ENCODE assay signal across 1 cellular context in genomic region chr2:219576505-219577388, GRCh38.
TF ChIP-seq lines count a peak whose summit lies in the region.

No MANE protein-coding gene starts in this region.

TF ChIP-seq in HepG2, 621 proteins besides CTCF, POLR2A, EP300 and RAD21 (continued from another document and continues in another):
- peak; percentile 77 for TF ChIP-seq SP5 (CRISPR knock-in tag; IDR thresholded peaks at IDR 0.05; ENCODE audit: borderline replicate concordance, low read depth)
- TF ChIP-seq ZNF891 (CRISPR knock-in tag; IDR thresholded peaks at IDR 0.05): peak; percentile 90
- TF ChIP-seq KDM3A (CRISPR knock-in tag; IDR thresholded peaks at IDR 0.05; ENCODE audit: low read depth): peak; percentile 97
- peak; percentile 96 for TF ChIP-seq HOXA3 (CRISPR knock-in tag; IDR thresholded peaks at IDR 0.05)
- no peak for TF ChIP-seq ZNF260 (CRISPR knock-in tag; IDR thresholded peaks at IDR 0.05; ENCODE audit: borderline replicate concordance, low read depth)
- no peak for TF ChIP-seq ADNP (CRISPR knock-in tag; IDR thresholded peaks at IDR 0.05)
- TF ChIP-seq HOXA5 (CRISPR knock-in tag; IDR thresholded peaks at IDR 0.05): peak; percentile 73; the same call in 1 of the 2 replicates
- TF ChIP-seq HOXD1 (CRISPR knock-in tag; IDR thresholded peaks at IDR 0.05): peak; percentile 91
- no peak for TF ChIP-seq CERS6 (CRISPR knock-in tag; IDR thresholded peaks at IDR 0.05)
- TF ChIP-seq NBN (conservative IDR thresholded peaks at IDR 0.05): 0 out of 2 replicates have a peak, but pooled peaks have one; percentile 33
- TF ChIP-seq HBP1 (CRISPR knock-in tag; IDR thresholded peaks at IDR 0.05; ENCODE audit: low read depth): peak; percentile 87; the same call in 1 of the 2 replicates
- peak; percentile 98 for TF ChIP-seq ZNF543 (CRISPR knock-in tag; IDR thresholded peaks at IDR 0.05)
- TF ChIP-seq, protein P1, sequence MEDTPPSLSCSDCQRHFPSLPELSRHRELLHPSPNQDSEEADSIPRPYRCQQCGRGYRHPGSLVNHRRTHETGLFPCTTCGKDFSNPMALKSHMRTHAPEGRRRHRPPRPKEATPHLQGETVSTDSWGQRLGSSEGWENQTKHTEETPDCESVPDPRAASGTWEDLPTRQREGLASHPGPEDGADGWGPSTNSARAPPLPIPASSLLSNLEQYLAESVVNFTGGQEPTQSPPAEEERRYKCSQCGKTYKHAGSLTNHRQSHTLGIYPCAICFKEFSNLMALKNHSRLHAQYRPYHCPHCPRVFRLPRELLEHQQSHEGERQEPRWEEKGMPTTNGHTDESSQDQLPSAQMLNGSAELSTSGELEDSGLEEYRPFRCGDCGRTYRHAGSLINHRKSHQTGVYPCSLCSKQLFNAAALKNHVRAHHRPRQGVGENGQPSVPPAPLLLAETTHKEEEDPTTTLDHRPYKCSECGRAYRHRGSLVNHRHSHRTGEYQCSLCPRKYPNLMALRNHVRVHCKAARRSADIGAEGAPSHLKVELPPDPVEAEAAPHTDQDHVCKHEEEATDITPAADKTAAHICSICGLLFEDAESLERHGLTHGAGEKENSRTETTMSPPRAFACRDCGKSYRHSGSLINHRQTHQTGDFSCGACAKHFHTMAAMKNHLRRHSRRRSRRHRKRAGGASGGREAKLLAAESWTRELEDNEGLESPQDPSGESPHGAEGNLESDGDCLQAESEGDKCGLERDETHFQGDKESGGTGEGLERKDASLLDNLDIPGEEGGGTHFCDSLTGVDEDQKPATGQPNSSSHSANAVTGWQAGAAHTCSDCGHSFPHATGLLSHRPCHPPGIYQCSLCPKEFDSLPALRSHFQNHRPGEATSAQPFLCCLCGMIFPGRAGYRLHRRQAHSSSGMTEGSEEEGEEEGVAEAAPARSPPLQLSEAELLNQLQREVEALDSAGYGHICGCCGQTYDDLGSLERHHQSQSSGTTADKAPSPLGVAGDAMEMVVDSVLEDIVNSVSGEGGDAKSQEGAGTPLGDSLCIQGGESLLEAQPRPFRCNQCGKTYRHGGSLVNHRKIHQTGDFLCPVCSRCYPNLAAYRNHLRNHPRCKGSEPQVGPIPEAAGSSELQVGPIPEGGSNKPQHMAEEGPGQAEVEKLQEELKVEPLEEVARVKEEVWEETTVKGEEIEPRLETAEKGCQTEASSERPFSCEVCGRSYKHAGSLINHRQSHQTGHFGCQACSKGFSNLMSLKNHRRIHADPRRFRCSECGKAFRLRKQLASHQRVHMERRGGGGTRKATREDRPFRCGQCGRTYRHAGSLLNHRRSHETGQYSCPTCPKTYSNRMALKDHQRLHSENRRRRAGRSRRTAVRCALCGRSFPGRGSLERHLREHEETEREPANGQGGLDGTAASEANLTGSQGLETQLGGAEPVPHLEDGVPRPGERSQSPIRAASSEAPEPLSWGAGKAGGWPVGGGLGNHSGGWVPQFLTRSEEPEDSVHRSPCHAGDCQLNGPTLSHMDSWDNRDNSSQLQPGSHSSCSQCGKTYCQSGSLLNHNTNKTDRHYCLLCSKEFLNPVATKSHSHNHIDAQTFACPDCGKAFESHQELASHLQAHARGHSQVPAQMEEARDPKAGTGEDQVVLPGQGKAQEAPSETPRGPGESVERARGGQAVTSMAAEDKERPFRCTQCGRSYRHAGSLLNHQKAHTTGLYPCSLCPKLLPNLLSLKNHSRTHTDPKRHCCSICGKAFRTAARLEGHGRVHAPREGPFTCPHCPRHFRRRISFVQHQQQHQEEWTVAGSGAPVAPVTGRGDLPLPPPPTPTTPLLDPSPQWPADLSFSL (CRISPR knock-in tag; IDR thresholded peaks at IDR 0.05): peak; percentile 99
- peak; percentile 28; the same call in 1 of the 2 replicates for TF ChIP-seq BHLHE40 (IDR thresholded peaks at IDR 0.05; ENCODE audit: low read length)
- peak; percentile 100 for TF ChIP-seq ZNF263 (CRISPR knock-in tag; IDR thresholded peaks at IDR 0.05)
- peak; percentile 52; the same call in 1 of the 2 replicates for TF ChIP-seq ZNF414 (CRISPR knock-in tag; IDR thresholded peaks at IDR 0.05)
- TF ChIP-seq KAT7 (CRISPR knock-in tag; IDR thresholded peaks at IDR 0.05; ENCODE audit: borderline replicate concordance): peak; percentile 43; the same call in 1 of the 2 replicates
- TF ChIP-seq FOXM1 (CRISPR knock-in tag; IDR thresholded peaks at IDR 0.05): no peak
- TF ChIP-seq ZNF746 (CRISPR knock-in tag; IDR thresholded peaks at IDR 0.05): peak; percentile 96
- peak; percentile 75; the same call in 1 of the 2 replicates for TF ChIP-seq ZFP36L2 (CRISPR knock-in tag; IDR thresholded peaks at IDR 0.05)
- TF ChIP-seq ZNF225 (CRISPR knock-in tag; IDR thresholded peaks at IDR 0.05): no peak
- TF ChIP-seq, protein P2, sequence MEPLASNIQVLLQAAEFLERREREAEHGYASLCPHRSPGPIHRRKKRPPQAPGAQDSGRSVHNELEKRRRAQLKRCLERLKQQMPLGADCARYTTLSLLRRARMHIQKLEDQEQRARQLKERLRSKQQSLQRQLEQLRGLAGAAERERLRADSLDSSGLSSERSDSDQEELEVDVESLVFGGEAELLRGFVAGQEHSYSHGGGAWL (CRISPR knock-in tag; IDR thresholded peaks at IDR 0.05): peak; percentile 32; the same call in 1 of the 2 replicates
- TF ChIP-seq HNF4A (CRISPR knock-in tag; IDR thresholded peaks at IDR 0.05): peak; percentile 75
- peak; percentile 88; the same call in 1 of the 2 replicates for TF ChIP-seq SAFB2 (CRISPR knock-in tag; IDR thresholded peaks at IDR 0.05; ENCODE audit: borderline replicate concordance, low read depth)
- peak; percentile 79 for TF ChIP-seq BORCS8-MEF2B (CRISPR knock-in tag; IDR thresholded peaks at IDR 0.05)
- TF ChIP-seq, protein P3, sequence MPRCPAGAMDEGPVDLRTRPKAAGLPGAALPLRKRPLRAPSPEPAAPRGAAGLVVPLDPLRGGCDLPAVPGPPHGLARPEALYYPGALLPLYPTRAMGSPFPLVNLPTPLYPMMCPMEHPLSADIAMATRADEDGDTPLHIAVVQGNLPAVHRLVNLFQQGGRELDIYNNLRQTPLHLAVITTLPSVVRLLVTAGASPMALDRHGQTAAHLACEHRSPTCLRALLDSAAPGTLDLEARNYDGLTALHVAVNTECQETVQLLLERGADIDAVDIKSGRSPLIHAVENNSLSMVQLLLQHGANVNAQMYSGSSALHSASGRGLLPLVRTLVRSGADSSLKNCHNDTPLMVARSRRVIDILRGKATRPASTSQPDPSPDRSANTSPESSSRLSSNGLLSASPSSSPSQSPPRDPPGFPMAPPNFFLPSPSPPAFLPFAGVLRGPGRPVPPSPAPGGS (CRISPR knock-in tag; IDR thresholded peaks at IDR 0.05): peak; percentile 89; the same call in 1 of the 2 replicates
- TF ChIP-seq ZNF430 (CRISPR knock-in tag; IDR thresholded peaks at IDR 0.05): peak; percentile 99
- peak; percentile 71; the same call in 1 of the 2 replicates for TF ChIP-seq THAP9 (CRISPR knock-in tag; IDR thresholded peaks at IDR 0.05; ENCODE audit: borderline replicate concordance)
- peak; percentile 40; the same call in 1 of the 2 replicates for TF ChIP-seq NFAT5 (CRISPR knock-in tag; IDR thresholded peaks at IDR 0.05)
- TF ChIP-seq KMT2A (CRISPR knock-in tag; IDR thresholded peaks at IDR 0.05): peak; percentile 83; the same call in 1 of the 2 replicates
- peak; percentile 95; the same call in 1 of the 2 replicates for TF ChIP-seq ZNF878 (CRISPR knock-in tag; IDR thresholded peaks at IDR 0.05)
